Comparison of ENCODE assay signal across 24 cellular contexts in the genomic region with DNA sequence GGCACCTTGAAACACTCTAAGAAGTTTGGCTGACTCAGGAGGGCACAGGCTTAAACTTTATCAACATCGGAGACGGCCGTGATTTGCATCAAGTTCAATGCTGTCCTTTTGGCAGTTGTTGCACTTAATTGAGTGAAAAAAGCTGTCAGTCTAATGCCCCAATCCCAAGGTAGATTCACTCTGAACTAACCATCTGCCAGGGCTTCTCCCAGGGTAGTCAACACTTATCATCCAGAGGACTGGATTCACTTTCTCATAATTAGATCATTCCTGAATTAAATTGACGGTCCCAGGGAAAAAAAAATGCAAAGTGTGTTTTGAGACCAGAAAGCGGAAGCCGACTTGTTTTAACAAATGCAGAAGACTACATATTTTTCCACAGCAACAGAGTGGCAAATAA.
"Had no signal": no experiment of that assay in that cellular context is flagged by ENCODE, and none has a peak within 500 bp of the region (broad histone marks: within the 10 kb centered on the region; RNA-seq: fewer than 3 reads in every experiment).

No MANE protein-coding gene starts in this region.

- H3K4me1 Mint-ChIP-seq: activated naive CD8-positive, alpha-beta T cell treated with anti-CD3 and anti-CD28 coated beads, Interleukin-2, amount 50 U/mL, for 24 hours; naive B cell; neural crest cell had no signal

- H3K9me3 ChIP-seq: esophagus squamous epithelium, gastroesophageal sphincter, heart right ventricle, spleen, thoracic aorta, vagina had no signal

- H3K27me3 ChIP-seq: esophagus squamous epithelium, gastroesophageal sphincter, heart right ventricle, spleen, vagina had no signal

- H3K36me3 ChIP-seq: esophagus squamous epithelium, gastroesophageal sphincter, heart right ventricle, spleen, thoracic aorta, vagina had no signal

- H3K27me3 Mint-ChIP-seq: naive B cell had no signal

- H3K27ac ChIP-seq: coronary artery, esophagus squamous epithelium, gastroesophageal sphincter, heart right ventricle, spleen, thoracic aorta, vagina had no signal

- DNase-seq: activated CD4-positive, alpha-beta T cell treated with anti-CD3 and anti-CD28 coated beads, Interleukin-2, amount 50 U/mL, for 1 hour; activated CD4-positive, CD25-positive, alpha-beta regulatory T cell treated with anti-CD3 and anti-CD28 coated beads, Interleukin-2, amount 50 U/mL, for 72 hours; activated CD8-positive, alpha-beta T cell treated with anti-CD3 and anti-CD28 coated beads, Interleukin-2, amount 10 ng/mL, durations not matched to agents 7 days and 5 days; activated gamma-delta T cell; activated naive CD4-positive, alpha-beta T cell treated with anti-CD3 and anti-CD28 coated beads, Interleukin-2, amount 50 U/mL, for 16 hours; activated naive CD8-positive, alpha-beta T cell treated with anti-CD3 and anti-CD28 coated beads, Interleukin-2, amount 50 U/mL, for 24 hours; cerebellar nuclear complex; esophagus squamous epithelium; heart right ventricle; kidney; naive B cell; posterior cingulate gyrus; spleen; stimulated activated CD4-positive, alpha-beta T cell treated with anti-CD3 and anti-CD28 coated beads, Interleukin-4, amount 100 ng/mL, for 1 hour; stimulated activated naive CD4-positive, alpha-beta T cell; T-helper 9 cell had no signal

- H3K4me3 Mint-ChIP-seq: activated CD8-positive, alpha-beta T cell treated with anti-CD3 and anti-CD28 coated beads, Interleukin-2, amount 10 ng/mL, durations not matched to agents 7 days and 5 days; activated naive CD8-positive, alpha-beta T cell treated with anti-CD3 and anti-CD28 coated beads, Interleukin-2, amount 50 U/mL, for 24 hours; activated T-helper 1 cell treated with anti-CD3 and anti-CD28 coated beads, Interleukin-12 subunit alpha, Interleukin-12 subunit beta, Interleukin-2, Interleukin-4 antibody, amounts not matched to agents 30 ng/mL and 10 ng/mL and 1 ng/mL, durations not matched to agents 14 hours and 24 hours and 36 hours; neural crest cell; type B pancreatic cell had no signal

- H3K27ac Mint-ChIP-seq: activated CD8-positive, alpha-beta T cell treated with anti-CD3 and anti-CD28 coated beads, Interleukin-2, amount 10 ng/mL, durations not matched to agents 7 days and 5 days; activated naive CD8-positive, alpha-beta T cell treated with anti-CD3 and anti-CD28 coated beads, Interleukin-2, amount 50 U/mL, for 24 hours; activated T-helper 1 cell treated with anti-CD3 and anti-CD28 coated beads, Interleukin-12 subunit alpha, Interleukin-12 subunit beta, Interleukin-2, Interleukin-4 antibody, amounts not matched to agents 30 ng/mL and 10 ng/mL and 1 ng/mL, durations not matched to agents 14 hours and 24 hours and 36 hours; naive B cell; type B pancreatic cell had no signal

- H3K4me1 ChIP-seq: spleen had no signal

- H3K4me3 ChIP-seq: coronary artery, esophagus squamous epithelium, gastroesophageal sphincter, heart right ventricle, lung, spleen, thoracic aorta, vagina had no signal

- H3K9me3 Mint-ChIP-seq: activated naive CD8-positive, alpha-beta T cell treated with anti-CD3 and anti-CD28 coated beads, Interleukin-2, amount 50 U/mL, for 24 hours; activated T-helper 1 cell treated with anti-CD3 and anti-CD28 coated beads, Interleukin-12 subunit alpha, Interleukin-12 subunit beta, Interleukin-2, Interleukin-4 antibody, amounts not matched to agents 30 ng/mL and 10 ng/mL and 1 ng/mL, durations not matched to agents 14 hours and 24 hours and 36 hours; naive B cell; neural crest cell; type B pancreatic cell had no signal

- H3K36me3 Mint-ChIP-seq: naive B cell, type B pancreatic cell had no signal
